8 cellular contexts compared by ENCODE assay signal in genomic region chr2:61854435-61855177, GRCh38. TPM values are rescaled to one million over a fixed set of nuclear protein-coding genes. Genes with fewer than 3 reads are reported as not detected.
A peak's percentile ranks its signal among the peaks of the same experiment; 100 is the strongest.
DNase-seq lines count a peak whose midpoint lies in the region; ATAC-seq and TF ChIP-seq lines count a peak whose summit lies in the region.

No MANE protein-coding gene starts in this region.

- TF ChIP-seq POLR2A in upper lobe of left lung (IDR thresholded peaks at IDR 0.05), result no peak

- WGBS in heart right ventricle, 2 donors, result 0% methylated on average over 33 of the region's 33 CpGs
- WGBS in upper lobe of left lung, 2 donors, result 0 to 2% methylated on average over 31 to 33 of the region's 33 CpGs

- H3K4me3 ChIP-seq in GM12875 (ENCODE audit: low read depth, low read length), result peak overlapping the region; percentile 85
- peak overlapping the region; percentile 93 for H3K4me3 ChIP-seq in adipocyte (ENCODE audit: low read length)
- H3K4me3 ChIP-seq in heart right ventricle, result peak overlapping the region; percentile 58 to 94 (median 84)
- H3K4me3 ChIP-seq in upper lobe of left lung, result peak overlapping the region; percentile 70 to 93 (median 82)

- peak; percentile 87 for ATAC-seq in HG02763 (IDR thresholded peaks at IDR 0.05; ENCODE audit: unreplicated experiment)
- peak; percentile 94 to 97 (median 95) for ATAC-seq in heart right ventricle
- peak; percentile 96 to 98 for ATAC-seq in upper lobe of left lung (ENCODE audit: low FRiP score in 2 of 2)

- no peaks in the 10 kb centered on the region for H3K27me3 ChIP-seq in adipocyte (replicated peaks; ENCODE audit: control insufficient read depth, insufficient read depth, low read length)
- no peaks in the 10 kb centered on the region for H3K27me3 ChIP-seq in heart right ventricle
- no peaks in the 10 kb centered on the region for H3K27me3 ChIP-seq in upper lobe of left lung

- H3K4me1 ChIP-seq in adipocyte (ENCODE audit: control insufficient read depth, insufficient read depth, low read length), result peaks cover 12% of the 10 kb centered on the region
- peaks cover 5 to 16% (median 11%) of the 10 kb centered on the region in 9 donors for H3K4me1 ChIP-seq in heart right ventricle
- H3K4me1 ChIP-seq in upper lobe of left lung, result peaks cover 5 to 15% (median 8%) of the 10 kb centered on the region in 4 donors

- H3K9me3 ChIP-seq in adipocyte (ENCODE audit: control insufficient read depth, low read length) (no peaks in the 10 kb centered on the region), heart right ventricle (no peaks in the 10 kb centered on the region), upper lobe of left lung (no peaks in the 10 kb centered on the region)

- TF ChIP-seq CTCF in GM12875 (IDR thresholded peaks at IDR 0.05; ENCODE audit: borderline replicate concordance, insufficient read depth, low read depth, low read length) (no peak), heart right ventricle (IDR thresholded peaks at IDR 0.05) (peak in 1 of 9 donors; percentile 9), upper lobe of left lung (IDR thresholded peaks at IDR 0.05) (peak in 1 of 6 experiments; percentile 11)

- peak overlapping the region; percentile 84 for H3K9ac ChIP-seq in adipocyte (ENCODE audit: low read length)

- TF ChIP-seq EP300 in upper lobe of left lung (IDR thresholded peaks at IDR 0.05), result no peak

- peak; percentile 97 to 100 (median 98) for DNase-seq in NCI-H1417 (lab: John Stamatoyannopoulos, UW)
- peak; percentile 91 to 97 for DNase-seq in SW 1271 (lab: John Stamatoyannopoulos, UW)
- DNase-seq in adipocyte (ENCODE audit: low read depth), result peak; percentile 98
- DNase-seq in heart right ventricle, result peak; percentile 75 to 91
- DNase-seq in posterior cingulate gyrus, result peak; percentile 80 to 98 (median 89)
- peak; percentile 62 to 94 for DNase-seq in upper lobe of left lung

- H3K27ac ChIP-seq in heart right ventricle (peak overlapping the region in 9 of 10 donors; percentile 40 to 88 (median 80)), upper lobe of left lung (peak overlapping the region; percentile 66 to 92 (median 84))

- H3K36me3 ChIP-seq in adipocyte (ENCODE audit: control insufficient read depth, insufficient read depth, low read length, severe bottlenecking) (no peaks in the 10 kb centered on the region), heart right ventricle (no peaks in the 10 kb centered on the region), upper lobe of left lung (no peaks in the 10 kb centered on the region)

- intact Hi-C loops in heart right ventricle (cut with DNase I) (loop anchor here in 3 of 10 donors (5.0 to 10.0 kb wide), 3 partner anchors 317 to 322 kb away; partner anchors contain the start of gene XPO1 (in 2 of the 3)), posterior cingulate gyrus (cut with DNase I) (loop anchor here (2.0 to 10.0 kb wide), 4 partner anchors 34 to 320 kb away; partner anchors contain the start of genes CCT4 and XPO1)

RNA-seq across cellular contexts. Expression of gene FAM161A, which starts 0.7 kb away (rescaled TPM):
- total RNA-seq in heart right ventricle (1 to 10 TPM in 8 of 10 donors, under 1 TPM in 2; 0.67 to 2.5 (median 1.5) TPM), upper lobe of left lung (1 to 10 TPM; 1.7 to 7.2 (median 2.7) TPM)
- 1 to 10 TPM; 1.1 to 2.4 TPM for polyA plus RNA-seq in heart right ventricle

RNA-seq across cellular contexts. Expression of gene CCT4, which starts 33.9 kb away (rescaled TPM):
- 100 to 1,000 TPM in 4 of 10 donors, 10 to 100 TPM in 6; 86.0 to 118 (median 98.7) TPM for total RNA-seq in heart right ventricle
- polyA plus RNA-seq in heart right ventricle, result 100 to 1,000 TPM in 1 of 2 donors, 10 to 100 TPM in 1; 27.0 to 133 TPM
- total RNA-seq in upper lobe of left lung, result 10 to 100 TPM; 27.0 to 92.7 (median 66.8) TPM

RNA-seq across cellular contexts. Expression of gene COMMD1, which starts 50.9 kb away (rescaled TPM):
- total RNA-seq in heart right ventricle (10 to 100 TPM; 51.1 to 90.2 (median 58.9) TPM), upper lobe of left lung (10 to 100 TPM; 27.0 to 59.7 (median 35.6) TPM)
- polyA plus RNA-seq in heart right ventricle, result 10 to 100 TPM; 72.4 to 82.1 TPM

Comparison
In these comparisons a context has a peak if more than half of its experiments do, and no peak if none do; other contexts are left out.
1. Peak in every context shown above with its lines: DNase-seq, ATAC-seq, H3K4me3 ChIP-seq and H3K27ac ChIP-seq.